ENCODE assay signal across 10 cellular contexts in genomic region chr1:234924450-234925355, GRCh38.
A peak's percentile ranks its signal among the peaks of the same experiment; 100 is the strongest.
DNase-seq lines count a peak whose midpoint lies in the region; ATAC-seq and TF ChIP-seq lines count a peak whose summit lies in the region.
"Had no signal": no experiment of that assay in that cellular context is flagged by ENCODE, and none has a peak within 500 bp of the region (broad histone marks: within the 10 kb centered on the region; RNA-seq: fewer than 3 reads in every experiment).

No MANE protein-coding gene starts in this region.

- no peaks in the 10 kb centered on the region for H3K36me3 ChIP-seq in CD4-positive, CD25-positive, alpha-beta regulatory T cell (ENCODE audit: control insufficient read depth, insufficient read depth, low read length)
- H3K36me3 ChIP-seq in fibroblast of lung (ENCODE audit: control insufficient read depth, insufficient read depth, low read length) (no peaks in the 10 kb centered on the region), rectal smooth muscle tissue (ENCODE audit: control insufficient read depth, insufficient read depth, low read length) (no peaks in the 10 kb centered on the region)

- POLR2A ChIA-PET in T-cell (lab: Charles Lee), result interaction anchor here in 1 of 2 donors (0.5 kb wide), 1 partner anchor 213 kb away, joined by 3 read pairs; no protein-coding TSS in a partner anchor

- CTCF ChIA-PET in T-cell (lab: Charles Lee), result no interaction called here

- H3K4me2 ChIP-seq in fibroblast of lung (ENCODE audit: extremely low read depth, insufficient read depth, low read length), result no peak overlapping the region

- no peaks in the 10 kb centered on the region for H3K9me3 Mint-ChIP-seq in CD4-positive, CD25-positive, alpha-beta regulatory T cell
- H3K9me3 Mint-ChIP-seq in T-cell, result no peaks in the 10 kb centered on the region

- no peaks in the 10 kb centered on the region for H3K9me3 ChIP-seq in CD4-positive, CD25-positive, alpha-beta regulatory T cell (ENCODE audit: control insufficient read depth in 2 of 2, low read length in 2 of 2)
- H3K9me3 ChIP-seq in fibroblast of lung (ENCODE audit: control insufficient read depth, insufficient read depth, low read depth, low read length), result no peaks in the 10 kb centered on the region

- H3K36me3 Mint-ChIP-seq in CD4-positive, CD25-positive, alpha-beta regulatory T cell, result peaks cover 4% of the 10 kb centered on the region
- H3K36me3 Mint-ChIP-seq in T-cell, result no peaks in the 10 kb centered on the region

- peaks cover 15 to 46% (median 34%) of the 10 kb centered on the region in 4 donors for H3K4me1 Mint-ChIP-seq in CD4-positive, CD25-positive, alpha-beta regulatory T cell
- H3K4me1 Mint-ChIP-seq in T-cell, result peaks cover 42 to 51% (median 48%) of the 10 kb centered on the region in 3 donors

- H2AFZ ChIP-seq in fibroblast of lung (ENCODE audit: low read length), result no peak overlapping the region

- H3K27ac ChIP-seq in CD4-positive, CD25-positive, alpha-beta regulatory T cell (ENCODE audit: insufficient read depth, low read length, poor library complexity, severe bottlenecking), result no peak overlapping the region
- H3K27ac ChIP-seq in fibroblast of lung (ENCODE audit: insufficient read depth, low read length) (peak overlapping the region; percentile 79), rectal smooth muscle tissue (ENCODE audit: low read depth, low read length) (peak overlapping the region; percentile 28)

- H3K27ac Mint-ChIP-seq in CD4-positive, CD25-positive, alpha-beta regulatory T cell, result peak overlapping the region in 2 of 3 donors; percentile 79 to 85
- H3K27ac Mint-ChIP-seq in T-cell, result peak overlapping the region; percentile 60 to 74

- H3K4me3 Mint-ChIP-seq in CD4-positive, CD25-positive, alpha-beta regulatory T cell, result peak overlapping the region in 2 of 4 donors; percentile 54 to 74
- H3K4me3 Mint-ChIP-seq in T-cell, result peak overlapping the region in 1 of 3 donors; percentile 35

- no peaks in the 10 kb centered on the region for H3K79me2 ChIP-seq in fibroblast of lung (ENCODE audit: control insufficient read depth, insufficient read depth, low read length)

- H4K20me1 ChIP-seq in fibroblast of lung (ENCODE audit: control insufficient read depth, extremely low read depth, insufficient read depth, low read length), result no peaks in the 10 kb centered on the region

- H3K9ac ChIP-seq in fibroblast of lung (ENCODE audit: insufficient read depth, low read length), result no peak overlapping the region
- H3K9ac ChIP-seq in rectal smooth muscle tissue (ENCODE audit: low read length), result no peak overlapping the region

- no peak for DNase-seq in CD4-positive, CD25-positive, alpha-beta regulatory T cell
- DNase-seq in T-cell, result peak in 3 of 34 experiments; percentile 11 to 25 (median 13)
- DNase-seq in fibroblast of lung (ENCODE audit: low read depth in 2 of 2), result no peak
- DNase-seq in globus pallidus (ENCODE audit: low spot score), result no peak
- DNase-seq in HuH-7 (ENCODE audit: low spot score), result no peak
- DNase-seq in NCI-H187 (lab: John Stamatoyannopoulos, UW), result no peak
- DNase-seq: foreskin melanocyte, NCI-H446 treated with DMSO at 0.1 percent for 48 hours had no signal

- no peaks in the 10 kb centered on the region for H3K27me3 Mint-ChIP-seq in CD4-positive, CD25-positive, alpha-beta regulatory T cell
- no peaks in the 10 kb centered on the region for H3K27me3 Mint-ChIP-seq in T-cell

- TF ChIP-seq CTCF in fibroblast of lung (conservative IDR thresholded peaks at IDR 0.05 in 1 of 2, IDR thresholded peaks at IDR 0.05 in 1 of 2; ENCODE audit: low read depth in 1 of 2, low read length in 2 of 2), result no peak

- H3K27me3 ChIP-seq in CD4-positive, CD25-positive, alpha-beta regulatory T cell (ENCODE audit: control insufficient read depth, insufficient read depth, low read length), result no peaks in the 10 kb centered on the region
- H3K27me3 ChIP-seq in fibroblast of lung (ENCODE audit: control insufficient read depth, insufficient read depth, low read length), result no peaks in the 10 kb centered on the region
- no peaks in the 10 kb centered on the region for H3K27me3 ChIP-seq in rectal smooth muscle tissue (ENCODE audit: control insufficient read depth, insufficient read depth, low read length)

- H3K4me3 ChIP-seq in CD4-positive, CD25-positive, alpha-beta regulatory T cell (ENCODE audit: low read depth, low read length), result no peak overlapping the region
- no peak overlapping the region for H3K4me3 ChIP-seq in fibroblast of lung (replicated peaks in 1 of 4; ENCODE audit: control extremely low read depth in 1 of 4, insufficient read depth in 1 of 4, low read depth in 3 of 4, low read length in 4 of 4)
- no peak overlapping the region for H3K4me3 ChIP-seq in rectal smooth muscle tissue (ENCODE audit: low read length)

- peak in 1 of 2 donors; percentile 35 for ATAC-seq in CD4-positive, CD25-positive, alpha-beta regulatory T cell (ENCODE audit: low read depth in 2 of 2)
- ATAC-seq in T-cell (replicated peaks in 1 of 4) (peak in 1 of 4 experiments; percentile 31), HG02840 (IDR thresholded peaks at IDR 0.05; ENCODE audit: low FRiP score, unreplicated experiment) (no peak)

- H3K4me1 ChIP-seq in CD4-positive, CD25-positive, alpha-beta regulatory T cell (ENCODE audit: control insufficient read depth, insufficient read depth, low read length, poor library complexity, severe bottlenecking), result peaks cover 20% of the 10 kb centered on the region
- H3K4me1 ChIP-seq in fibroblast of lung (ENCODE audit: control insufficient read depth, extremely low read depth, insufficient read depth, low read length), result peaks cover 22% of the 10 kb centered on the region
- peaks cover 9% of the 10 kb centered on the region for H3K4me1 ChIP-seq in rectal smooth muscle tissue (ENCODE audit: control insufficient read depth, insufficient read depth, low read length)
